In the genomic region with DNA sequence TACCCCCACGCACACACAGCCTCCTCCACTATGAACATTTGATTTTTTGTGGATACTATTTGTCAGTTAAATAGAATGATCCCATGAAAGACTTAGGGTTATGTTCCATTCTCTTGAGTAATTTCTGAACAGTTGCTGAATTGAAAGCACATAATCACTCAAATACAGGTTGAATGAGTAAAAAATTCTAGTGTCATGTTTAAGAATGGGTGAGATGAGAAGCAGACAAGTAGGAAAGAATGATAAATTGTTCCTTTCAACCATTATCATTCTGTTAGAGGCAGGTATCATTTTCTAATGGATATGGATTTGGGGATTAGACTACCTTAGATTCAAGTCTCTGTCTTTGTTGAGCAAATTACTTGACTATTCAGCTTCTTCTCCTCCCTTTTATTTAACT, we compare ENCODE assay signal across 28 cellular contexts. TPM values are rescaled to one million over a fixed set of nuclear protein-coding genes. Genes with fewer than 3 reads are reported as not detected.
DNase-seq lines count a peak whose midpoint lies in the region; ATAC-seq lines count a peak whose summit lies in the region.
"Had no signal": no experiment of that assay in that cellular context is flagged by ENCODE, and none has a peak within 500 bp of the region (broad histone marks: within the 10 kb centered on the region; RNA-seq: fewer than 3 reads in every experiment).

No MANE protein-coding gene starts in this region.

- peak; percentile 53 to 75 for ATAC-seq in activated T-cell treated with anti-CD3 and anti-CD28 coated beads, Interleukin-2, amount 50 U/mL, for 72 hours (replicated peaks in 1 of 2)
- peak; percentile 75 for ATAC-seq in stimulated activated effector memory CD8-positive, alpha-beta T cell treated with anti-CD3 and anti-CD28 coated beads, Interleukin-12 subunit alpha, Interleukin-12 subunit beta, amount 100 ng/mL, for 72 hours
- ATAC-seq: GM12878, HepG2 had no signal

- peaks cover 28% of the 10 kb centered on the region for H3K4me1 ChIP-seq in HAP-1

- H3K9me3 Mint-ChIP-seq in activated T-cell treated with anti-CD3 and anti-CD28 coated beads, Interleukin-2, amount 50 U/mL, for 72 hours = peaks cover 3% of the 10 kb centered on the region in 2 donors
- H3K9me3 Mint-ChIP-seq in activated T-helper 1 cell treated with anti-CD3 and anti-CD28 coated beads, Interleukin-12 subunit alpha, Interleukin-12 subunit beta, Interleukin-2, Interleukin-4 antibody, amounts not matched to agents 30 ng/mL and 10 ng/mL and 1 ng/mL, durations not matched to agents 14 hours and 24 hours and 36 hours = no peaks in the 10 kb centered on the region
- H3K9me3 Mint-ChIP-seq in stimulated activated effector memory CD8-positive, alpha-beta T cell treated with anti-CD3 and anti-CD28 coated beads, Interleukin-12 subunit alpha, Interleukin-12 subunit beta, amount 100 ng/mL, for 72 hours = no peaks in the 10 kb centered on the region
- H3K9me3 Mint-ChIP-seq: CD4-positive, alpha-beta memory T cell; HFFc6 had no signal

- no peak for DNase-seq in activated T-cell treated with anti-CD3 and anti-CD28 coated beads, Interleukin-2, amount 50 U/mL, for 72 hours
- DNase-seq in activated T-cell treated with anti-CD3 and anti-CD28 coated beads, Interleukin-2, amount 50 U/mL, for 1 hour = no peak
- DNase-seq in HAP-1 (ENCODE audit: low spot score in 2 of 2) = peak; percentile 13 to 97
- no peak for DNase-seq in activated T-helper 1 cell treated with anti-CD3 and anti-CD28 coated beads, Interleukin-12 subunit alpha, Interleukin-12 subunit beta, Interleukin-2, Interleukin-4 antibody, amounts not matched to agents 30 ng/mL and 10 ng/mL and 1 ng/mL, durations not matched to agents 14 hours and 24 hours and 36 hours (ENCODE audit: low spot score)
- DNase-seq in stimulated activated effector memory CD8-positive, alpha-beta T cell treated with anti-CD3 and anti-CD28 coated beads, Interleukin-12 subunit alpha, Interleukin-12 subunit beta, amount 100 ng/mL, for 72 hours (ENCODE audit: low spot score in 2 of 2) = no peak
- DNase-seq in SW 1271 (lab: John Stamatoyannopoulos, UW) = no peak
- no peak for DNase-seq in NCI-H1417 treated with DMSO at 0.1 percent for 48 hours (lab: John Stamatoyannopoulos, UW)
- DNase-seq: C1 segment of cervical spinal cord; CD4-positive, alpha-beta memory T cell; COR-L47; DMS 273 treated with DMSO at 0.1 percent for 48 hours; DMS79; EL; GDM1; GM23248; H7; HFFc6; Karpas-422; NCI-H1105; NCI-H2029; NCI-H446; NCI-H524 treated with DMSO at 0.1 percent for 48 hours; NCI-H774; SIG-M5 had no signal

- no peaks in the 10 kb centered on the region for H3K27me3 ChIP-seq in HAP-1 (ENCODE audit: low read depth)

- no peak overlapping the region for H3K4me3 ChIP-seq in HAP-1
- H3K4me3 ChIP-seq: GM12878, GM23248 had no signal

- H3K36me3 Mint-ChIP-seq in activated T-cell treated with anti-CD3 and anti-CD28 coated beads, Interleukin-2, amount 50 U/mL, for 72 hours (ENCODE audit: insufficient read depth in 2 of 2) = peaks cover 21 to 48% of the 10 kb centered on the region in 2 donors
- H3K36me3 Mint-ChIP-seq in activated T-helper 1 cell treated with anti-CD3 and anti-CD28 coated beads, Interleukin-12 subunit alpha, Interleukin-12 subunit beta, Interleukin-2, Interleukin-4 antibody, amounts not matched to agents 30 ng/mL and 10 ng/mL and 1 ng/mL, durations not matched to agents 14 hours and 24 hours and 36 hours (ENCODE audit: low read depth) = peaks cover 52% of the 10 kb centered on the region
- H3K36me3 Mint-ChIP-seq in stimulated activated effector memory CD8-positive, alpha-beta T cell treated with anti-CD3 and anti-CD28 coated beads, Interleukin-12 subunit alpha, Interleukin-12 subunit beta, amount 100 ng/mL, for 72 hours = peaks cover 70% of the 10 kb centered on the region

- no peaks in the 10 kb centered on the region for H3K27me3 Mint-ChIP-seq in activated T-cell treated with anti-CD3 and anti-CD28 coated beads, Interleukin-2, amount 50 U/mL, for 72 hours (ENCODE audit: low read depth)
- H3K27me3 Mint-ChIP-seq in activated T-helper 1 cell treated with anti-CD3 and anti-CD28 coated beads, Interleukin-12 subunit alpha, Interleukin-12 subunit beta, Interleukin-2, Interleukin-4 antibody, amounts not matched to agents 30 ng/mL and 10 ng/mL and 1 ng/mL, durations not matched to agents 14 hours and 24 hours and 36 hours (ENCODE audit: insufficient read depth) = no peaks in the 10 kb centered on the region
- H3K27me3 Mint-ChIP-seq: CD4-positive, alpha-beta memory T cell had no signal

- intact Hi-C loops in activated T-helper 1 cell treated with anti-CD3 and anti-CD28 coated beads, Interleukin-12 subunit alpha, Interleukin-12 subunit beta, Interleukin-2, Interleukin-4 antibody, amounts not matched to agents 30 ng/mL and 10 ng/mL and 1 ng/mL, durations not matched to agents 14 hours and 24 hours and 36 hours (cut with micrococcal nuclease) = loop anchor here (2.0 to 5.0 kb wide), 3 partner anchors 46 to 61 kb away; no protein-coding TSS in a partner anchor

- H3K4me3 Mint-ChIP-seq in activated T-cell treated with anti-CD3 and anti-CD28 coated beads, Interleukin-2, amount 50 U/mL, for 72 hours = no peak overlapping the region
- no peak overlapping the region for H3K4me3 Mint-ChIP-seq in activated T-helper 1 cell treated with anti-CD3 and anti-CD28 coated beads, Interleukin-12 subunit alpha, Interleukin-12 subunit beta, Interleukin-2, Interleukin-4 antibody, amounts not matched to agents 30 ng/mL and 10 ng/mL and 1 ng/mL, durations not matched to agents 14 hours and 24 hours and 36 hours
- H3K4me3 Mint-ChIP-seq in stimulated activated effector memory CD8-positive, alpha-beta T cell treated with anti-CD3 and anti-CD28 coated beads, Interleukin-12 subunit alpha, Interleukin-12 subunit beta, amount 100 ng/mL, for 72 hours = no peak overlapping the region
- H3K4me3 Mint-ChIP-seq: CD4-positive, alpha-beta memory T cell; HFFc6 had no signal

- H3K9me3 ChIP-seq in HAP-1 = no peaks in the 10 kb centered on the region

- H3K4me1 Mint-ChIP-seq in activated T-cell treated with anti-CD3 and anti-CD28 coated beads, Interleukin-2, amount 50 U/mL, for 72 hours (ENCODE audit: low read depth) = peaks cover 23% of the 10 kb centered on the region
- H3K4me1 Mint-ChIP-seq in activated T-helper 1 cell treated with anti-CD3 and anti-CD28 coated beads, Interleukin-12 subunit alpha, Interleukin-12 subunit beta, Interleukin-2, Interleukin-4 antibody, amounts not matched to agents 30 ng/mL and 10 ng/mL and 1 ng/mL, durations not matched to agents 14 hours and 24 hours and 36 hours (ENCODE audit: low read depth) = peaks cover 13% of the 10 kb centered on the region
- H3K4me1 Mint-ChIP-seq in stimulated activated effector memory CD8-positive, alpha-beta T cell treated with anti-CD3 and anti-CD28 coated beads, Interleukin-12 subunit alpha, Interleukin-12 subunit beta, amount 100 ng/mL, for 72 hours = peaks cover 20% of the 10 kb centered on the region

- peaks cover 35% of the 10 kb centered on the region for H3K36me3 ChIP-seq in HAP-1 (replicated peaks)

- in situ Hi-C loops in HAP-1 (cut with MboI; ENCODE audit: low sequenced_read_pairs) = no loop called here

- H3K27ac Mint-ChIP-seq in activated T-cell treated with anti-CD3 and anti-CD28 coated beads, Interleukin-2, amount 50 U/mL, for 72 hours = no peak overlapping the region
- peak overlapping the region; percentile 53 for H3K27ac Mint-ChIP-seq in activated T-helper 1 cell treated with anti-CD3 and anti-CD28 coated beads, Interleukin-12 subunit alpha, Interleukin-12 subunit beta, Interleukin-2, Interleukin-4 antibody, amounts not matched to agents 30 ng/mL and 10 ng/mL and 1 ng/mL, durations not matched to agents 14 hours and 24 hours and 36 hours
- H3K27ac Mint-ChIP-seq in stimulated activated effector memory CD8-positive, alpha-beta T cell treated with anti-CD3 and anti-CD28 coated beads, Interleukin-12 subunit alpha, Interleukin-12 subunit beta, amount 100 ng/mL, for 72 hours = peak overlapping the region; percentile 5
- H3K27ac Mint-ChIP-seq: HFFc6 had no signal

RNA-seq across cellular contexts. Expression of a gene that starts 19.3 kb away (rescaled TPM):
- 10 to 100 TPM; 42.1 to 46.1 TPM for total RNA-seq in activated T-cell treated with anti-CD3 and anti-CD28 coated beads, Interleukin-2, amount 50 U/mL, for 72 hours
- total RNA-seq in activated T-helper 1 cell treated with anti-CD3 and anti-CD28 coated beads, Interleukin-12 subunit alpha, Interleukin-12 subunit beta, Interleukin-2, Interleukin-4 antibody, amounts not matched to agents 30 ng/mL and 10 ng/mL and 1 ng/mL, durations not matched to agents 14 hours and 24 hours and 36 hours = 30.9 and 33.0 TPM in 2 replicates

RNA-seq across cellular contexts. Expression of a gene that starts 32.8 kb away (rescaled TPM):
- 1 to 10 TPM; 1.3 to 2.1 TPM for total RNA-seq in activated T-cell treated with anti-CD3 and anti-CD28 coated beads, Interleukin-2, amount 50 U/mL, for 72 hours
- 1.5 and 2.2 TPM in 2 replicates for total RNA-seq in activated T-helper 1 cell treated with anti-CD3 and anti-CD28 coated beads, Interleukin-12 subunit alpha, Interleukin-12 subunit beta, Interleukin-2, Interleukin-4 antibody, amounts not matched to agents 30 ng/mL and 10 ng/mL and 1 ng/mL, durations not matched to agents 14 hours and 24 hours and 36 hours
- total RNA-seq: A673; CD4-positive, alpha-beta memory T cell; GM12878; GM23248; H7; HepG2; HFFc6; HT1080 had no signal

Comparison
In these comparisons a context has a peak if more than half of its experiments do, and no peak if none do; other contexts are left out.
1. DNase-seq: peak in HAP-1 (2 of 2); none in activated T-cell treated with anti-CD3 and anti-CD28 coated beads, Interleukin-2, amount 50 U/mL, for 72 hours (0 of 2), activated T-cell treated with anti-CD3 and anti-CD28 coated beads, Interleukin-2, amount 50 U/mL, for 1 hour (single experiment), activated T-helper 1 cell treated with anti-CD3 and anti-CD28 coated beads, Interleukin-12 subunit alpha, Interleukin-12 subunit beta, Interleukin-2, Interleukin-4 antibody, amounts not matched to agents 30 ng/mL and 10 ng/mL and 1 ng/mL, durations not matched to agents 14 hours and 24 hours and 36 hours (single experiment), stimulated activated effector memory CD8-positive, alpha-beta T cell treated with anti-CD3 and anti-CD28 coated beads, Interleukin-12 subunit alpha, Interleukin-12 subunit beta, amount 100 ng/mL, for 72 hours (0 of 2), SW 1271 (0 of 2) and NCI-H1417 treated with DMSO at 0.1 percent for 48 hours (single experiment).